15 cellular contexts compared by ENCODE assay signal in the genomic region with DNA sequence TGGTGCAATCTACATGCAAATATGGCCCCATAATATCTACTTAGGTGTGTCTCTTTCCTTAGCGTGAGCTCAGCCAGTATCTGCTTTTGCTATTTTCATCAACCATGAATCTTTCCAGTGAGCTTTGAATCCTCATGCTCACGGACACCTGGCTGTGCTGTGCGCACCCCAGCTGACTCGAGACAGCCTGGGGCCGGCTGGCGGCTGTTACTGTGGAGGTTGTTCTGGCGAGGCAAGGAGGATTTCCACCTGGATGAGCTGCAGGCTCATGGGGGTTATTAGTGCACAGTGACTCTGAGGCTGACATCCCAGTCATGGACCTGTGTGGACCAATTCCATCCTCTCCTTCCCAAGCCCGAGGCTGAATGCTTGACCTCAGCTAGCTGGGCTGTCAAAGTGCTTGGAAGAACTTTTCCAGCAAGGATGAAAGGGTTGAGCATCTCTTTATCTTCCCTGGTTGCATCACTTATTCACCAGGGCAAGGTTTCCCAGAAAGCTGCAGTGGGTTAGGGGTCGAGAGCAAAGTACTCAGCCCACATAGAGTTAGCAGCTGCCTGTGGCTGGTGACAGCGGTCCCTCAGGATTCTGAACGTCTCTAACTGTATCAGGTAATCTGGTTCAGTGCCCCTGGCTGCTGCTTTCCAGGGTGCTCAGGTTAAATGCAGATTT.
DNase-seq lines count a peak whose midpoint lies in the region; ATAC-seq lines count a peak whose summit lies in the region.
"Had no signal": no experiment of that assay in that cellular context is flagged by ENCODE, and none has a peak within 500 bp of the region (broad histone marks: within the 10 kb centered on the region; RNA-seq: fewer than 3 reads in every experiment).

No MANE protein-coding gene starts in this region.

- H3K36me3 Mint-ChIP-seq in naive B cell, result peaks cover 11 to 13% of the 10 kb centered on the region in 2 donors

- H3K4me3 ChIP-seq in Jurkat, Clone E6-1 (ENCODE audit: low read length), result peak overlapping the region; percentile 10
- H3K4me3 ChIP-seq: dorsolateral prefrontal cortex, lung, stomach had no signal

- peak; percentile 85 to 87 for ATAC-seq in naive B cell (ENCODE audit: low read depth in 2 of 2)
- ATAC-seq in HG03196 (IDR thresholded peaks at IDR 0.05; ENCODE audit: unreplicated experiment), result no peak
- ATAC-seq in GM18861 (IDR thresholded peaks at IDR 0.05; ENCODE audit: unreplicated experiment), result no peak

- peaks cover 0 to 14% (median under 1%) of the 10 kb centered on the region in 3 donors for H3K27me3 Mint-ChIP-seq in naive B cell
- H3K27me3 Mint-ChIP-seq: CD8-positive, alpha-beta memory T cell had no signal

- peak overlapping the region in 4 of 6 donors; percentile 31 to 89 (median 59) for H3K27ac Mint-ChIP-seq in naive B cell
- H3K27ac Mint-ChIP-seq: HFFc6 had no signal

- peaks cover 13 to 16% (median 13%) of the 10 kb centered on the region in 3 donors for H3K4me1 Mint-ChIP-seq in naive B cell

- in situ Hi-C loops in G401 (cut with HindIII; ENCODE audit: low sequenced_read_pairs), result no loop called here

- H3K4me3 Mint-ChIP-seq in naive B cell, result peak overlapping the region in 6 of 8 donors; percentile 14 to 68 (median 37)
- H3K4me3 Mint-ChIP-seq: CD8-positive, alpha-beta memory T cell; HFFc6 had no signal

- peak; percentile 49 for DNase-seq in G401 (ENCODE audit: low spot score)
- DNase-seq in Jurkat, Clone E6-1 (ENCODE audit: low read depth, low spot score), result peak; percentile 41
- DNase-seq in SW480 (ENCODE audit: low spot score), result peak; percentile 57
- DNase-seq in naive B cell, result peak; percentile 37
- no peak for DNase-seq in NK-92 treated with Interleukin-12 subunit alpha and Interleukin-12 subunit beta, amount 100 ng/mL, for 24 hours (lab: John Stamatoyannopoulos, UW)
- DNase-seq: activated gamma-delta T cell treated with Interleukin-2 at 50 U/mL for 16 hours; CD8-positive, alpha-beta memory T cell; HFFc6; occipital lobe; SIG-M5; stomach had no signal

- H3K9me3 Mint-ChIP-seq in naive B cell, result peaks cover 3 to 32% (median 17%) of the 10 kb centered on the region in 7 donors

Comparison
In these comparisons a context has a peak if more than half of its experiments do, and no peak if none do; other contexts are left out.
1. ATAC-seq: peak in naive B cell (2 of 2); none in HG03196 (single experiment) and GM18861 (single experiment).